In the genomic region with DNA sequence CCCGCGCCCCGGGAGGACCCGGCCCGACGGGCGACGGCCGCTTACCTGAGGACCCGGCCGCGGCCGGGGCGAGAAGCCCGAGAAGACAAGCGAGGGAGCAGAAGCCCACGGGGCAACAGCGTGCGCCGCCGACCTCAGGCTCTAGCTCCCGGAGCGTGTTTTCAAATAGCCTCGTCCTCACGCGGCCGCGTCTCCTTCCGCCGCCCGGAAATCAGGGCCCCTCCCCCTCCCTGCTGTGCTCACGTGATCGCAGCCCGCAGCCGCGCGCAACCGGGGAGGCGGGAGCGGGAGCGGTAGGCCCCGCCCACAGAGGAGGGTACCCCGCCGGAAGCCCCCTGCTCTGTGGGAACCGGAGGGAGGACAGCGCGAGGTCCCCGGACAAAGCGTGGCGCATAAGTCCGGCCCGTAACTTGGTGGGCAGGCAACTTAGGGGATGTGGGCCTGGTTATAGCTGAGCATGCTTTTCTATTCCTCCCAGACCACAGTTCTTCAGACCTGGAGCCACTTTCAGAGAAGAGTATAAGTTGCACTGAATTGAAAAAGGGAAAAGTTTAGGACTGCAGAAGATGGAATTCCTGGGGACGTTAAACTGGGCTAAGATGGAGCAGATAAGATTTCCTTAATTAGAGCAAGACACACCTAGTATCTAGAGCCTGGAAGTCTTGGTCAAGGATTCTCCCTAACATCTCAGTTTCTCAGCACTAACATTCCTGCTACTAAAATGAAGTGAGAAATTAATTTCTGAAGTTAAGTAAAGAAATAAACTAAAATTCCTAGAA, we compare ENCODE assay signal across 1 cellular context.
A peak's percentile ranks its signal among the peaks of the same experiment; 100 is the strongest.
TF ChIP-seq lines count a peak whose summit lies in the region.

TEX10 (minus strand) TSS at position 216 of the 779 bp plus-strand sequence. CDS start 3,579 bp downstream, outside the sequence.

TF ChIP-seq in A549, 52 proteins besides CTCF, POLR2A, EP300 and RAD21 (continued from another document):
- TF ChIP-seq E2F6 (IDR thresholded peaks at IDR 0.05; ENCODE audit: borderline replicate concordance, low read depth) (peak; percentile 93), HOXB13 (CRISPR knock-in tag; IDR thresholded peaks at IDR 0.05; ENCODE audit: low read depth) (peak; percentile 63; the same call in 1 of the 2 replicates), HOXB5 (CRISPR knock-in tag; IDR thresholded peaks at IDR 0.05) (peak; percentile 62; the same call in 1 of the 2 replicates), KDM1A (IDR thresholded peaks at IDR 0.05; ENCODE audit: low read depth) (no peak), JUN (IDR thresholded peaks at IDR 0.05) (peak; percentile 55 to 79; a peak in 3 of 5 replicates), GATA3 (IDR thresholded peaks at IDR 0.05; ENCODE audit: borderline replicate concordance) (0 out of 2 replicates have a peak, but pooled peaks have one; percentile 17), JUNB (IDR thresholded peaks at IDR 0.05) (no peak), ATOH8 (CRISPR knock-in tag; IDR thresholded peaks at IDR 0.05; ENCODE audit: low read depth) (peak; percentile 68; the same call in 1 of the 2 replicates), CHD2 (IDR thresholded peaks at IDR 0.05; ENCODE audit: low read length, partially characterized antibody) (no peak), HEYL (CRISPR knock-in tag; IDR thresholded peaks at IDR 0.05) (no peak), FOSL2 (IDR thresholded peaks at IDR 0.05) (no peak), FOSL2 (CRISPR knock-in tag; IDR thresholded peaks at IDR 0.05) (peak; percentile 5; the same call in 1 of the 2 replicates), MYC (IDR thresholded peaks at IDR 0.05; ENCODE audit: borderline replicate concordance, low read length) (peak; percentile 81; the same call in 1 of the 2 replicates)
- TF ChIP-seq, protein P1, sequence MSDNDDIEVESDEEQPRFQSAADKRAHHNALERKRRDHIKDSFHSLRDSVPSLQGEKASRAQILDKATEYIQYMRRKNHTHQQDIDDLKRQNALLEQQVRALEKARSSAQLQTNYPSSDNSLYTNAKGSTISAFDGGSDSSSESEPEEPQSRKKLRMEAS (IDR thresholded peaks at IDR 0.05), result peak; percentile 98
